Comparison of ENCODE assay signal across 8 cellular contexts in the genomic region with DNA sequence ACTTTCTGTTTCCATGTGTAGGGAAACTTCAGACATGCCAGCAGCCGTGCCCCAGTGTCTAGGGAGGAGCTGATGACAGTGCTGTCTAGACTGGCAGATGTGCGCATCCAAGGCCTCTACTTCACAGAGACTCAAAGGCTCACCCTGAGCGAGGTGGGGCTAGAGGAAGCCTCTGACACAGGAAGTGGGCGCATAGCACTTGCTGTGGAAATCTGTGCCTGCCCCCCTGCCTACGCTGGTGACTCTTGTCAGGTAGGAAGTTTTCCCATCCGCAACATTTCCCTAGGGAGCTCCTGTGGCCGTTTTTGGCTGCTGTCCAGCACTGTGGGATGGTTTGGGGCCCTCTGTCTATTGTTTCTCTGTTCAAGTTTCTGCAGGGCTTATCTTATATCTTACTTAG.
DNase-seq lines count a peak whose midpoint lies in the region; ATAC-seq and TF ChIP-seq lines count a peak whose summit lies in the region.

No MANE protein-coding gene starts in this region.

- no peaks in the 10 kb centered on the region for H3K9me3 Mint-ChIP-seq in CD4-positive, alpha-beta T cell
- no peaks in the 10 kb centered on the region for H3K9me3 Mint-ChIP-seq in immature natural killer cell

- peak overlapping the region; percentile 93 for H3K27ac Mint-ChIP-seq in CD4-positive, alpha-beta T cell
- H3K27ac Mint-ChIP-seq in immature natural killer cell: peak overlapping the region; percentile 82 to 97 (median 90)

- POLR2A ChIA-PET in CD4-positive, alpha-beta T cell (lab: Charles Lee): interaction anchor here (1.0 to 1.6 kb wide), 4 partner anchors 10 to 33 kb away, joined by 3 to 4 read pairs (median 4); no protein-coding TSS in a partner anchor

- no peaks in the 10 kb centered on the region for H3K36me3 Mint-ChIP-seq in CD4-positive, alpha-beta T cell (ENCODE audit: low read depth)
- H3K36me3 Mint-ChIP-seq in immature natural killer cell: no peaks in the 10 kb centered on the region

- ATAC-seq in CD4-positive, alpha-beta T cell (ENCODE audit: poor library complexity): peak; percentile 94
- peak; percentile 91 for ATAC-seq in GM21447 (IDR thresholded peaks at IDR 0.05; ENCODE audit: unreplicated experiment)
- ATAC-seq in stimulated activated naive CD8-positive, alpha-beta T cell treated with anti-CD3 and anti-CD28 coated beads, Interleukin-15, Interleukin-2, amounts not matched to agents 100 U/mL and 50 U/mL, for 24 hours: peak; percentile 94
- ATAC-seq in GM21576 (IDR thresholded peaks at IDR 0.05; ENCODE audit: unreplicated experiment): no peak
- no peak for ATAC-seq in HG03097 (IDR thresholded peaks at IDR 0.05; ENCODE audit: low FRiP score, unreplicated experiment)

- H3K9me3 ChIP-seq in CD4-positive, alpha-beta T cell (ENCODE audit: control insufficient read depth, low read length): no peaks in the 10 kb centered on the region

- peaks cover 55% of the 10 kb centered on the region for H3K4me1 Mint-ChIP-seq in CD4-positive, alpha-beta T cell (ENCODE audit: low read depth)
- H3K4me1 Mint-ChIP-seq in immature natural killer cell: peaks cover 52 to 65% of the 10 kb centered on the region in 2 donors

- no peak for TF ChIP-seq CTCF in CD4-positive, alpha-beta T cell (IDR thresholded peaks at IDR 0.05)

- no peaks in the 10 kb centered on the region for H3K27me3 ChIP-seq in CD4-positive, alpha-beta T cell (ENCODE audit: control insufficient read depth, insufficient read depth, low read length)

- H3K27me3 Mint-ChIP-seq in CD4-positive, alpha-beta T cell: no peaks in the 10 kb centered on the region
- H3K27me3 Mint-ChIP-seq in immature natural killer cell (ENCODE audit: low read depth in 3 of 3): no peaks in the 10 kb centered on the region

- DNase-seq in CD4-positive, alpha-beta T cell: peak; percentile 54 to 88 (median 70)
- DNase-seq in NCI-H146 treated with DMSO at 0.1 percent for 48 hours (lab: John Stamatoyannopoulos, UW; ENCODE audit: unreplicated experiment) (peak; percentile 22), immature natural killer cell (peak; percentile 68 to 71 (median 68))
- DNase-seq in activated CD8-positive, alpha-beta memory T cell treated with anti-CD3 and anti-CD28 coated beads for 48 hours (ENCODE audit: low read depth in 2 of 3, low spot score in 2 of 3): peak in 2 of 3 experiments; percentile 15 to 18
- DNase-seq in stimulated activated naive CD8-positive, alpha-beta T cell treated with anti-CD3 and anti-CD28 coated beads, Interleukin-15, Interleukin-2, amounts not matched to agents 100 U/mL and 50 U/mL, for 24 hours: peak; percentile 53

- CTCF ChIA-PET in CD4-positive, alpha-beta T cell (lab: Charles Lee): interaction anchor here (1.0 to 2.1 kb wide), 3 partner anchors 10 to 47 kb away, joined by 3 to 6 read pairs (median 3); no protein-coding TSS in a partner anchor

- peak overlapping the region; percentile 73 for H3K4me3 Mint-ChIP-seq in CD4-positive, alpha-beta T cell
- peak overlapping the region; percentile 64 to 85 (median 76) for H3K4me3 Mint-ChIP-seq in immature natural killer cell

- no peak overlapping the region for H3K27ac ChIP-seq in CD4-positive, alpha-beta T cell (ENCODE audit: low read depth, low read length)

- intact Hi-C loops in CD4-positive, alpha-beta T cell (cut with DNase I, micrococcal nuclease): loop anchor here (1.0 to 5.0 kb wide), 5 partner anchors 39 to 246 kb away; a partner anchor contains a TSS

Comparison
In these comparisons a context has a peak if more than half of its experiments do, and no peak if none do; other contexts are left out.
1. ATAC-seq: peak in CD4-positive, alpha-beta T cell (single experiment), GM21447 (single experiment) and stimulated activated naive CD8-positive, alpha-beta T cell treated with anti-CD3 and anti-CD28 coated beads, Interleukin-15, Interleukin-2, amounts not matched to agents 100 U/mL and 50 U/mL, for 24 hours (single experiment); none in GM21576 (single experiment) and HG03097 (single experiment).
2. DNase-seq: peak in every context shown above with its lines; median percentile 70 in CD4-positive, alpha-beta T cell; 68 in immature natural killer cell; 53 in stimulated activated naive CD8-positive, alpha-beta T cell treated with anti-CD3 and anti-CD28 coated beads, Interleukin-15, Interleukin-2, amounts not matched to agents 100 U/mL and 50 U/mL, for 24 hours; 22 in NCI-H146 treated with DMSO at 0.1 percent for 48 hours; 16 in activated CD8-positive, alpha-beta memory T cell treated with anti-CD3 and anti-CD28 coated beads for 48 hours.